Comparison of ENCODE assay signal across 12 cellular contexts in genomic region chr15:75171408-75171807, GRCh38. TPM values are rescaled to one million over a fixed set of nuclear protein-coding genes. Genes with fewer than 3 reads are reported as not detected.
DNase-seq lines count a peak whose midpoint lies in the region; ATAC-seq and TF ChIP-seq lines count a peak whose summit lies in the region.
"Had no signal": no experiment of that assay in that cellular context is flagged by ENCODE, and none has a peak within 500 bp of the region (broad histone marks: within the 10 kb centered on the region; RNA-seq: fewer than 3 reads in every experiment).

No MANE protein-coding gene starts in this region.

- CTCF ChIA-PET in activated CD4-positive, alpha-beta T cell treated with anti-CD3 and anti-CD28 coated beads for 36 hours (lab: Charles Lee): interaction anchor here (0.7 kb wide), 2 partner anchors 41 to 73 kb away, joined by 3 to 4 read pairs; no protein-coding TSS in a partner anchor
- CTCF ChIA-PET in PC-9 (lab: Charles Lee): interaction anchor here (0.7 to 0.9 kb wide), 2 partner anchors 59 to 137 kb away, joined by 3 read pairs; no protein-coding TSS in a partner anchor

- H3K27me3 Mint-ChIP-seq in activated CD4-positive, alpha-beta T cell treated with anti-CD3 and anti-CD28 coated beads for 36 hours: no peaks in the 10 kb centered on the region
- no peaks in the 10 kb centered on the region for H3K27me3 Mint-ChIP-seq in chondrocyte (ENCODE audit: low read depth)

- peak overlapping the region; percentile 40 for H3K4me2 ChIP-seq in PC-9
- H3K4me2 ChIP-seq: A549 had no signal

- H3K27ac Mint-ChIP-seq in activated CD4-positive, alpha-beta T cell treated with anti-CD3 and anti-CD28 coated beads for 36 hours: no peak overlapping the region
- H3K27ac Mint-ChIP-seq in chondrocyte (ENCODE audit: unreplicated experiment): peak overlapping the region; percentile 70
- H3K27ac Mint-ChIP-seq: dendritic cell treated with granulocyte-macrophage colony-stimulating factor and Interleukin-4, amounts not matched to agents 40 ng/mL and 50 ng/mL, for 4 days; mesothelial cell of epicardium had no signal

- peaks cover 57% of the 10 kb centered on the region for H3F3A ChIP-seq in PC-9 (ENCODE audit: insufficient read depth, low read depth)

- ATAC-seq in activated CD4-positive, alpha-beta T cell treated with anti-CD3 and anti-CD28 coated beads for 36 hours: peak; percentile 74
- no peak for ATAC-seq in HG02759 (IDR thresholded peaks at IDR 0.05; ENCODE audit: unreplicated experiment)

- no peaks in the 10 kb centered on the region for H3K9me2 ChIP-seq in PC-9 (ENCODE audit: insufficient read depth)

- H3K4me1 Mint-ChIP-seq in activated CD4-positive, alpha-beta T cell treated with anti-CD3 and anti-CD28 coated beads for 36 hours: peaks cover 21% of the 10 kb centered on the region
- peaks cover 38% of the 10 kb centered on the region for H3K4me1 Mint-ChIP-seq in chondrocyte (ENCODE audit: low read depth)

- H3K9me3 Mint-ChIP-seq in activated CD4-positive, alpha-beta T cell treated with anti-CD3 and anti-CD28 coated beads for 36 hours (ENCODE audit: low read depth): no peaks in the 10 kb centered on the region
- H3K9me3 Mint-ChIP-seq in chondrocyte (ENCODE audit: low read depth): peaks cover 2% of the 10 kb centered on the region
- H3K9me3 Mint-ChIP-seq: T-cell had no signal

- no peak overlapping the region for H3K4me3 Mint-ChIP-seq in activated CD4-positive, alpha-beta T cell treated with anti-CD3 and anti-CD28 coated beads for 36 hours
- H3K4me3 Mint-ChIP-seq in chondrocyte (ENCODE audit: unreplicated experiment): no peak overlapping the region
- H3K4me3 Mint-ChIP-seq: dendritic cell treated with granulocyte-macrophage colony-stimulating factor and Interleukin-4, amounts not matched to agents 40 ng/mL and 50 ng/mL, for 4 days; mesothelial cell of epicardium; T-cell had no signal

- H3K9me3 ChIP-seq in PC-9 (ENCODE audit: insufficient read depth, low read depth) (no peaks in the 10 kb centered on the region), HAP-1 (no peaks in the 10 kb centered on the region)

- H4K20me1 ChIP-seq in PC-9 (ENCODE audit: insufficient read depth): no peaks in the 10 kb centered on the region

- H3K4me3 ChIP-seq in PC-9 (no peak overlapping the region), HAP-1 (no peak overlapping the region)
- H3K4me3 ChIP-seq: A549 had no signal

- DNase-seq in activated CD4-positive, alpha-beta T cell treated with anti-CD3 and anti-CD28 coated beads for 36 hours: peak; percentile 38
- DNase-seq in activated CD4-positive, alpha-beta T cell treated with anti-CD3 and anti-CD28 coated beads for 4 hours: no peak
- DNase-seq in PC-9 (peak in 1 of 2 experiments; percentile 62), chondrocyte (ENCODE audit: low spot score) (no peak), ACHN (no peak), HAP-1 (ENCODE audit: low spot score in 2 of 2) (no peak)
- DNase-seq in stimulated activated CD8-positive, alpha-beta memory T cell treated with anti-CD3 and anti-CD28 coated beads, Interleukin-7, amount 100 ng/mL, for 48 hours (ENCODE audit: extremely low read depth in 1 of 2, low read depth in 1 of 2): peak; percentile 25 to 30
- DNase-seq: T-cell had no signal

- no peaks in the 10 kb centered on the region for H3K79me2 ChIP-seq in PC-9 (ENCODE audit: low read depth)

- TF ChIP-seq CTCF in PC-9 (conservative IDR thresholded peaks at IDR 0.05) (no peak), chondrocyte (IDR thresholded peaks at IDR 0.05) (no peak)

- H3K36me3 Mint-ChIP-seq in activated CD4-positive, alpha-beta T cell treated with anti-CD3 and anti-CD28 coated beads for 36 hours (ENCODE audit: low read depth): no peaks in the 10 kb centered on the region
- peaks cover 2% of the 10 kb centered on the region for H3K36me3 Mint-ChIP-seq in chondrocyte (ENCODE audit: low read depth)
- H3K36me3 Mint-ChIP-seq: T-cell had no signal

- in situ Hi-C loops in ACHN (cut with HindIII; ENCODE audit: low pct_ligation_motif_present, low pct_unique_long_range_greater_than_20kb, low sequenced_read_pairs): no loop called here
- in situ Hi-C loops in HAP-1 (cut with MboI; ENCODE audit: low sequenced_read_pairs): no loop called here

- H3K27me3 ChIP-seq in PC-9 (ENCODE audit: insufficient read depth, low read depth) (no peaks in the 10 kb centered on the region), HAP-1 (ENCODE audit: low read depth) (peaks cover 1% of the 10 kb centered on the region)

- POLR2A ChIA-PET in activated CD4-positive, alpha-beta T cell treated with anti-CD3 and anti-CD28 coated beads for 36 hours (lab: Charles Lee): no interaction called here
- POLR2A ChIA-PET in PC-9 (lab: Charles Lee; ENCODE audit: unreplicated experiment): interaction anchor here (1.2 kb wide), 1 partner anchor 30 kb away, joined by 4 read pairs; no protein-coding TSS in a partner anchor

- intact Hi-C loops in activated CD4-positive, alpha-beta T cell treated with anti-CD3 and anti-CD28 coated beads for 36 hours (cut with DNase I, micrococcal nuclease): no loop called here
- intact Hi-C loops in PC-9 (cut with micrococcal nuclease; ENCODE audit: unreplicated experiment): loop anchor here (1.0 to 2.0 kb wide), 4 partner anchors 31 to 128 kb away; no protein-coding TSS in a partner anchor

- H2AFZ ChIP-seq in PC-9: no peak overlapping the region

- peak overlapping the region; percentile 72 for H3K27ac ChIP-seq in PC-9

- no peaks in the 10 kb centered on the region for H3K36me3 ChIP-seq in PC-9 (ENCODE audit: low read depth)
- no peaks in the 10 kb centered on the region for H3K36me3 ChIP-seq in HAP-1 (replicated peaks)

- no TSS peak for BruUV-seq in PC-9 (replicated peaks; lab: Mats Ljungman, UMichigan)

- H3K4me1 ChIP-seq in PC-9 (replicated peaks; ENCODE audit: insufficient read depth) (peaks cover 80% of the 10 kb centered on the region), HAP-1 (no peaks in the 10 kb centered on the region)

RNA-seq across cellular contexts. Expression of gene C15orf39, which starts 30.3 kb away (rescaled TPM):
- total RNA-seq in activated CD4-positive, alpha-beta T cell treated with anti-CD3 and anti-CD28 coated beads for 36 hours: 10 to 100 TPM; 18.6 to 25.1 TPM
- total RNA-seq in PC-9 (2021): 40.8 and 41.3 TPM in 2 replicates
- total RNA-seq in chondrocyte: 12.2 to 33.4 TPM (median 32.9 TPM) in 3 replicates

Comparison
In these comparisons a context has a peak if more than half of its experiments do, and no peak if none do; other contexts are left out.
1. DNase-seq: peak in activated CD4-positive, alpha-beta T cell treated with anti-CD3 and anti-CD28 coated beads for 36 hours (single experiment) and stimulated activated CD8-positive, alpha-beta memory T cell treated with anti-CD3 and anti-CD28 coated beads, Interleukin-7, amount 100 ng/mL, for 48 hours (2 of 2); none in activated CD4-positive, alpha-beta T cell treated with anti-CD3 and anti-CD28 coated beads for 4 hours (0 of 2), chondrocyte (single experiment), ACHN (single experiment) and HAP-1 (0 of 2).